In genomic region chr4:60173103-60173502, GRCh38 we compare ENCODE assay signal across 3 cellular contexts.
TF ChIP-seq lines count a peak whose summit lies in the region.

No MANE protein-coding gene starts in this region.

TF ChIP-seq in HepG2, 621 proteins besides CTCF, POLR2A, EP300 and RAD21:
- TF ChIP-seq E2F2 (CRISPR knock-in tag; IDR thresholded peaks at IDR 0.05; ENCODE audit: borderline replicate concordance): no peak
- peak; percentile 51; the same call in 1 of the 2 replicates for TF ChIP-seq NFE2L2 (IDR thresholded peaks at IDR 0.05; ENCODE audit: low read length)
- TF ChIP-seq MAFK (conservative IDR thresholded peaks at IDR 0.05 in 1 of 2, IDR thresholded peaks at IDR 0.05 in 1 of 2; ENCODE audit: low read length in 2 of 2): peak; percentile 34 to 60; a peak in 2 of 4 replicates
- TF ChIP-seq MAFF (IDR thresholded peaks at IDR 0.05; ENCODE audit: low read depth, low read length): peak; percentile 5; the same call in 1 of the 2 replicates

TF ChIP-seq in IMR-90, 13 proteins besides CTCF, POLR2A, EP300 and RAD21:
- no peak for TF ChIP-seq MAZ (IDR thresholded peaks at IDR 0.05; ENCODE audit: borderline replicate concordance, low read depth, low read length)
- no peak for TF ChIP-seq BHLHE40 (IDR thresholded peaks at IDR 0.05; ENCODE audit: low read depth, low read length)
- TF ChIP-seq CHD1 (IDR thresholded peaks at IDR 0.05; ENCODE audit: low read depth, low read length): no peak
- TF ChIP-seq USF2 (IDR thresholded peaks at IDR 0.05; ENCODE audit: low read depth, low read length): no peak
- TF ChIP-seq RFX5 (IDR thresholded peaks at IDR 0.05; ENCODE audit: low read depth, low read length): no peak
- TF ChIP-seq SMC3 (IDR thresholded peaks at IDR 0.05; ENCODE audit: low read depth, low read length): no peak
- peak; percentile 49 for TF ChIP-seq MAFK (IDR thresholded peaks at IDR 0.05; ENCODE audit: low read depth, low read length)
- peak; percentile 79 for TF ChIP-seq NFE2L2 (IDR thresholded peaks at IDR 0.05; ENCODE audit: low read depth, low read length)
- TF ChIP-seq RCOR1 (IDR thresholded peaks at IDR 0.05; ENCODE audit: insufficient replicate concordance, low read length): no peak
- no peak for TF ChIP-seq ELK1 (IDR thresholded peaks at IDR 0.05; ENCODE audit: borderline replicate concordance, low read depth, low read length)
- TF ChIP-seq MXI1 (IDR thresholded peaks at IDR 0.05; ENCODE audit: borderline replicate concordance, low read depth, low read length): no peak
- no peak for TF ChIP-seq FOS (IDR thresholded peaks at IDR 0.05; ENCODE audit: low read depth, low read length)
- no peak for TF ChIP-seq CEBPB (IDR thresholded peaks at IDR 0.05; ENCODE audit: low read depth, low read length)

TF ChIP-seq in K562, 482 proteins besides CTCF, POLR2A, EP300 and RAD21:
- TF ChIP-seq MAFG (tag; conservative IDR thresholded peaks at IDR 0.05) (peak; percentile 25; the same call in 1 of the 2 replicates), BACH1 (tag; IDR thresholded peaks at IDR 0.05) (no peak)
TF ChIP-seq in K562: peak in this region for 1.
